8 cellular contexts compared by ENCODE assay signal in the genomic region with DNA sequence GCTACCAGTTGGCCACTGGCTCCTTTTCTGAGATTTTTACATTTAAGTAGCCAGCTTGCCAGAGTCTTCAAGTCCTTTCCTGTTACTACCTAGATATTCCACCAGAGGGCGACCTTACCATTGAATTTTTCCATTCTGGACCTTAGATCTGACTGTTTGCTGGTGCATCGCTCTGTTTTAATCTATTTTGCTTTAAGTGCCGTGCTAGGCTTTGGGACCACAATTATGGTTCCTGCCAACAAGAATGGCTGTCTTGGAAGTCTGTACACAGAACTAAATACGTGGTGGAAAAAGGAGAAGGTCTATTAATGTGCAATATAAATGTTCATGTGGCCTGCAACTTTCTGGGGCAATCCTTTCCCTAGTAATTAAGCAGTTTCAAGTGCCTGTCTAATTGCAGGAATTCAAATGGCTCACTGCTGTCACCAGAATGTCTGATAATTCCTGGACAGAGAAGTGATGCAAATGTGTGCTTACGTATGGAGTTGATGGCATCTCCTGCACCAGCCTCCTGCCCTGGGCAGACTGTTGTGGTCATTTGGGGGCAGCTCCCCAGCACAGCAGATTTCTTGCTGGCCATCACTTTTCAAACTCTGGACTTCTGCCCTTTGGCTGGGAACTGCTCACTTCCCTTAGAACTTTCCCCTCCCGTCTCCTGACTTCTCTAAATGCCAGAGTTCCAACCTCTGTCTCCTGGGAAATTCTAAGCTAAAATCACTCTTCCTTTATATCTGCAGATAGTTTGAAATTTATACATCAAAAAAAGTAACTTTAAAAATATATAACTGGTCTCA. TPM values are rescaled to one million over a fixed set of nuclear protein-coding genes. Genes with fewer than 3 reads are reported as not detected.
DNase-seq lines count a peak whose midpoint lies in the region; ATAC-seq and TF ChIP-seq lines count a peak whose summit lies in the region.

No MANE protein-coding gene starts in this region.

- H3K9me2 ChIP-seq in Karpas-422 (replicated peaks; ENCODE audit: insufficient read depth, low read length) = no peaks in the 10 kb centered on the region
- no peaks in the 10 kb centered on the region for H3K9me2 ChIP-seq in OCI-LY1 (ENCODE audit: low read depth, low read length)

- TF ChIP-seq POLR2A in prostate gland (IDR thresholded peaks at IDR 0.05) = no peak

- 21% methylated on average over 6 of the region's 6 CpGs for WGBS in prostate gland

- H3F3A ChIP-seq in OCI-LY1 (ENCODE audit: insufficient read depth, low read length) = no peaks in the 10 kb centered on the region

- H3K4me2 ChIP-seq in Karpas-422 (ENCODE audit: low read depth, low read length, poor library complexity, severe bottlenecking) (peak overlapping the region; percentile 6), OCI-LY1 (ENCODE audit: low read length) (no peak overlapping the region)

- DNase-seq in EH (ENCODE audit: low read depth) (peak; percentile 82), Karpas-422 (peak; percentile 93), cardiac muscle cell (ENCODE audit: low read depth in 1 of 2, low spot score in 1 of 2) (peak; percentile 75 to 92), prostate gland (ENCODE audit: low spot score) (peak; percentile 62)
- DNase-seq in activated naive CD8-positive, alpha-beta T cell treated with anti-CD3 and anti-CD28 coated beads, Interleukin-2, amount 50 U/mL, for 16 hours (ENCODE audit: low read depth, low spot score) = peak; percentile 23

- H3K9ac ChIP-seq in Karpas-422 (ENCODE audit: low read length) = peak overlapping the region; percentile 14; the same call in 1 of the 2 replicates
- H3K9ac ChIP-seq in OCI-LY1 (ENCODE audit: low read length) = no peak overlapping the region

- H2AFZ ChIP-seq in Karpas-422 (ENCODE audit: low read length) (no peak overlapping the region), OCI-LY1 (ENCODE audit: low read length) (no peak overlapping the region)

- H3K4me3 ChIP-seq in Karpas-422 (ENCODE audit: low read length) = no peak overlapping the region
- no peak overlapping the region for H3K4me3 ChIP-seq in OCI-LY1 (ENCODE audit: low read depth, low read length, poor library complexity, severe bottlenecking)
- H3K4me3 ChIP-seq in cardiac muscle cell = no peak overlapping the region
- no peak overlapping the region for H3K4me3 ChIP-seq in prostate gland

- H3K79me2 ChIP-seq in Karpas-422 (ENCODE audit: low read length) = no peaks in the 10 kb centered on the region
- H3K79me2 ChIP-seq in OCI-LY1 (ENCODE audit: insufficient read depth, low read length) = no peaks in the 10 kb centered on the region

- peak; percentile 74 for TF ChIP-seq CTCF in OCI-LY1 (IDR thresholded peaks at IDR 0.05; ENCODE audit: low read length)
- peak; percentile 57 for TF ChIP-seq CTCF in cardiac muscle cell (IDR thresholded peaks at IDR 0.05; ENCODE audit: low read depth, low read length)
- TF ChIP-seq CTCF in prostate gland (IDR thresholded peaks at IDR 0.05) = peak; percentile 65 to 88 (median 83)

- H3K27me3 ChIP-seq in Karpas-422 (ENCODE audit: low read length) = no peaks in the 10 kb centered on the region
- no peaks in the 10 kb centered on the region for H3K27me3 ChIP-seq in OCI-LY1 (ENCODE audit: insufficient read depth, low read length)
- H3K27me3 ChIP-seq in cardiac muscle cell = no peaks in the 10 kb centered on the region
- no peaks in the 10 kb centered on the region for H3K27me3 ChIP-seq in prostate gland (replicated peaks; ENCODE audit: insufficient read depth)

- no peaks in the 10 kb centered on the region for H4K20me1 ChIP-seq in Karpas-422 (ENCODE audit: insufficient read depth, low read depth, low read length)
- H4K20me1 ChIP-seq in OCI-LY1 (ENCODE audit: insufficient read depth, low read length) = no peaks in the 10 kb centered on the region

- H3K27ac ChIP-seq in Karpas-422 (ENCODE audit: low read length) = no peak overlapping the region
- H3K27ac ChIP-seq in OCI-LY1 (ENCODE audit: low read depth, low read length, poor library complexity, severe bottlenecking) = no peak overlapping the region
- H3K27ac ChIP-seq in cardiac muscle cell = no peak overlapping the region
- no peak overlapping the region for H3K27ac ChIP-seq in prostate gland

- H3K36me3 ChIP-seq in Karpas-422 (ENCODE audit: insufficient read depth, low read length) = no peaks in the 10 kb centered on the region
- no peaks in the 10 kb centered on the region for H3K36me3 ChIP-seq in OCI-LY1 (ENCODE audit: insufficient read depth, low read length)
- no peaks in the 10 kb centered on the region for H3K36me3 ChIP-seq in cardiac muscle cell
- H3K36me3 ChIP-seq in prostate gland = no peaks in the 10 kb centered on the region

- H3K4me1 ChIP-seq in Karpas-422 (ENCODE audit: low read length) (peaks cover 48% of the 10 kb centered on the region), OCI-LY1 (ENCODE audit: insufficient read depth, low read length, severe bottlenecking) (peaks cover 11% of the 10 kb centered on the region), cardiac muscle cell (ENCODE audit: low read depth) (no peaks in the 10 kb centered on the region), prostate gland (replicated peaks) (no peaks in the 10 kb centered on the region)

- ATAC-seq in HG02840 (IDR thresholded peaks at IDR 0.05; ENCODE audit: low FRiP score, unreplicated experiment) = no peak
- no peak for ATAC-seq in GM19035 (IDR thresholded peaks at IDR 0.05; ENCODE audit: unreplicated experiment)

- intact Hi-C loops in prostate gland (cut with DNase I) = loop anchor here (2.0 to 10.0 kb wide), 2 partner anchors 130 to 234 kb away; no protein-coding TSS in a partner anchor

- no peaks in the 10 kb centered on the region for H3K9me3 ChIP-seq in Karpas-422 (ENCODE audit: low read length)
- H3K9me3 ChIP-seq in OCI-LY1 (ENCODE audit: low read length) = no peaks in the 10 kb centered on the region
- H3K9me3 ChIP-seq in cardiac muscle cell (ENCODE audit: low read depth) = no peaks in the 10 kb centered on the region
- H3K9me3 ChIP-seq in prostate gland = no peaks in the 10 kb centered on the region

RNA-seq across cellular contexts. Expression of a gene that starts 5.6 kb away (rescaled TPM):
- total RNA-seq in Karpas-422 (2014; rRNA removed; shearing (Covaris generic); ENCODE audit: low replicate concordance) = 70.0 and 103 TPM in 2 replicates
- 0.25 and 0.74 TPM in 2 replicates for total RNA-seq in cardiac muscle cell
- 0.57 TPM in 1 of 2 replicates, not detected in the other for polyA plus RNA-seq in cardiac muscle cell
- 10 to 100 TPM in 1 of 2 donors, 1 to 10 TPM in 1; 7.2 to 14.6 TPM for total RNA-seq in prostate gland

RNA-seq across cellular contexts. Expression of a gene that starts 46.6 kb away (rescaled TPM):
- total RNA-seq in Karpas-422 (2014; rRNA removed; shearing (Covaris generic); ENCODE audit: low replicate concordance) = 201 and 221 TPM in 2 replicates
- total RNA-seq in cardiac muscle cell = 167 and 232 TPM in 2 replicates
- polyA plus RNA-seq in cardiac muscle cell = 137 and 166 TPM in 2 replicates
- 100 to 1,000 TPM; 153 to 252 TPM for total RNA-seq in prostate gland

RNA-seq across cellular contexts. Expression of a gene that starts 58.4 kb away (rescaled TPM):
- 571 and 780 TPM in 2 replicates for total RNA-seq in Karpas-422 (2014; rRNA removed; shearing (Covaris generic); ENCODE audit: low replicate concordance)
- total RNA-seq in cardiac muscle cell (0.21 and 1.1 TPM in 2 replicates), prostate gland (10 to 100 TPM; 69.5 to 73.7 TPM)
- polyA plus RNA-seq in cardiac muscle cell = 1.2 and 1.9 TPM in 2 replicates

Comparison
In these comparisons a context has a peak if more than half of its experiments do, and no peak if none do; other contexts are left out.
1. DNase-seq: peak in every context shown above with its lines; median percentile 93 in Karpas-422; 84 in cardiac muscle cell; 82 in EH; 62 in prostate gland; 23 in activated naive CD8-positive, alpha-beta T cell treated with anti-CD3 and anti-CD28 coated beads, Interleukin-2, amount 50 U/mL, for 16 hours.
2. RNA of a gene that starts 58.4 kb away (total RNA-seq): 571 to 780 TPM in Karpas-422 and 69.5 to 73.7 TPM in prostate gland; 0.21 to 1.1 TPM in cardiac muscle cell; every median in the first group is over 10 times any median in the second.
3. Peak in every context shown above with its lines, with median percentiles within 50 percentile points of each other: CTCF ChIP-seq.